ENCODE assay signal across 11 cellular contexts in genomic region chr19:11154683-11155047, GRCh38.
DNase-seq lines count a peak whose midpoint lies in the region; ATAC-seq and TF ChIP-seq lines count a peak whose summit lies in the region.
"Had no signal": no experiment of that assay in that cellular context is flagged by ENCODE, and none has a peak within 500 bp of the region (broad histone marks: within the 10 kb centered on the region; RNA-seq: fewer than 3 reads in every experiment).

No MANE protein-coding gene starts in this region.

- H3K4me1 ChIP-seq in ES-I3 (ENCODE audit: insufficient read depth, low read length), result no peaks in the 10 kb centered on the region; the same call in 1 of the 2 replicates
- peaks cover 7% of the 10 kb centered on the region for H3K4me1 ChIP-seq in neuron (ENCODE audit: insufficient read depth, low read length)

- H3K9ac ChIP-seq in ES-I3 (ENCODE audit: low read depth, low read length), result peak overlapping the region; percentile 79; the same call in 1 of the 2 replicates

- no peaks in the 10 kb centered on the region for H3K27me3 ChIP-seq in neuron (ENCODE audit: insufficient read depth, low read length)

- no peak for DNase-seq in NB4 (ENCODE audit: low read depth)
- DNase-seq in stimulated activated CD4-positive, alpha-beta T cell treated with anti-CD3 and anti-CD28 coated beads, Interleukin-15, amount 100 ng/mL, for 24 hours, result no peak
- no peak for DNase-seq in GF-D8 (lab: John Stamatoyannopoulos, UW)
- no peak for DNase-seq in AG08395 (ENCODE audit: low spot score)
- DNase-seq: activated CD4-positive, CD25-positive, alpha-beta regulatory T cell treated with anti-CD3 and anti-CD28 coated beads, Interleukin-2, amount 50 U/mL, for 72 hours; effector CD4-positive, alpha-beta T cell; nucleus accumbens had no signal

- no peak overlapping the region for H3K27ac Mint-ChIP-seq in dendritic cell treated with granulocyte-macrophage colony-stimulating factor and Interleukin-4, amounts not matched to agents 40 ng/mL and 50 ng/mL, for 4 days

- H2AFZ ChIP-seq in neuron (ENCODE audit: low read depth, low read length), result no peak overlapping the region

- no peaks in the 10 kb centered on the region for H3K9me3 Mint-ChIP-seq in dendritic cell treated with granulocyte-macrophage colony-stimulating factor and Interleukin-4, amounts not matched to agents 40 ng/mL and 50 ng/mL, for 4 days

- H3K4me3 ChIP-seq in NB4 (ENCODE audit: low read depth, low read length) (peak overlapping the region; percentile 97), neuron (ENCODE audit: low read length) (peak overlapping the region; percentile 58)

- no peak for TF ChIP-seq CTCF in NB4 (IDR thresholded peaks at IDR 0.05; ENCODE audit: low read depth, low read length)

- TF ChIP-seq POLR2A in NB4 (IDR thresholded peaks at IDR 0.05; ENCODE audit: extremely low read depth, insufficient read length), result no peak

- peak overlapping the region; percentile 87 for H3K4me3 Mint-ChIP-seq in dendritic cell treated with granulocyte-macrophage colony-stimulating factor and Interleukin-4, amounts not matched to agents 40 ng/mL and 50 ng/mL, for 4 days

- no peaks in the 10 kb centered on the region for H3K36me3 Mint-ChIP-seq in dendritic cell treated with granulocyte-macrophage colony-stimulating factor and Interleukin-4, amounts not matched to agents 40 ng/mL and 50 ng/mL, for 4 days (ENCODE audit: low read depth)

- H3K27me3 Mint-ChIP-seq in dendritic cell treated with granulocyte-macrophage colony-stimulating factor and Interleukin-4, amounts not matched to agents 40 ng/mL and 50 ng/mL, for 4 days, result no peaks in the 10 kb centered on the region

- H3K4me1 Mint-ChIP-seq in dendritic cell treated with granulocyte-macrophage colony-stimulating factor and Interleukin-4, amounts not matched to agents 40 ng/mL and 50 ng/mL, for 4 days (ENCODE audit: low read depth), result peaks cover 36% of the 10 kb centered on the region

- H3K36me3 ChIP-seq in ES-I3 (ENCODE audit: insufficient read depth, low read length) (no peaks in the 10 kb centered on the region; the same call in 1 of the 2 replicates), neuron (ENCODE audit: insufficient read depth, low read length) (peaks cover 5% of the 10 kb centered on the region)

- intact Hi-C loops in dendritic cell treated with granulocyte-macrophage colony-stimulating factor and Interleukin-4, amounts not matched to agents 40 ng/mL and 50 ng/mL, for 4 days (cut with micrococcal nuclease), result no loop called here

- ATAC-seq in HG03159 (IDR thresholded peaks at IDR 0.05; ENCODE audit: unreplicated experiment), result no peak

- no peaks in the 10 kb centered on the region for H3K9me3 ChIP-seq in ES-I3 (ENCODE audit: control insufficient read depth, insufficient read depth, low read length)
- no peaks in the 10 kb centered on the region for H3K9me3 ChIP-seq in neuron (ENCODE audit: low read length)
